Comparison of ENCODE assay signal across 36 cellular contexts in genomic region chr11:126971305-126971704, GRCh38. TPM values are rescaled to one million over a fixed set of nuclear protein-coding genes. Genes with fewer than 3 reads are reported as not detected.
"Had no signal": no experiment of that assay in that cellular context is flagged by ENCODE, and none has a peak within 500 bp of the region (broad histone marks: within the 10 kb centered on the region; RNA-seq: fewer than 3 reads in every experiment).

No MANE protein-coding gene starts in this region.

- H3K27ac ChIP-seq: KMS-11 had no signal

- DNase-seq: Kasumi-1, KBM-7, KG1, MG63, MM.1S, MV-4-11, NCI-H1048, NCI-H1092, NCI-H1092 treated with DMSO at 0.1 percent for 48 hours, NCI-H1105, NCI-H1105 treated with DMSO at 0.1 percent for 48 hours, NCI-H1417, NCI-H1436, NCI-H1436 treated with DMSO at 0.1 percent for 48 hours, NCI-H1694, NCI-H1694 treated with DMSO at 0.1 percent for 48 hours, NCI-H187, NCI-H187 treated with DMSO at 0.1 percent for 48 hours, NCI-H1930, NCI-H2029, NCI-H2029 treated with DMSO at 0.1 percent for 48 hours, NCI-H2081, NCI-H2081 treated with DMSO at 0.1 percent for 48 hours, NCI-H2107, NCI-H2171, NCI-H2171 treated with DMSO at 0.1 percent for 48 hours, NCI-H2227 treated with DMSO at 0.1 percent for 48 hours, NCI-H226, NCI-H345, NCI-H446, NCI-H446 treated with DMSO at 0.1 percent for 48 hours, NCI-H510A, NCI-H510A treated with DMSO at 0.1 percent for 48 hours had no signal

- H3K9ac ChIP-seq: KMS-11 had no signal

- H3K9me3 ChIP-seq: MG63 had no signal

- H3K36me3 ChIP-seq: MG63 had no signal

- H3K4me3 ChIP-seq: MG63 had no signal

- H3K4me2 ChIP-seq: KMS-11 had no signal

- H3K27me3 ChIP-seq: MG63 had no signal

RNA-seq across cellular contexts. Expression of gene KIRREL3, which starts 29.3 kb away (rescaled TPM):
- total RNA-seq: MCF 10A, NCI-H460 had no signal
